1 cellular context compared by ENCODE assay signal in the genomic region with DNA sequence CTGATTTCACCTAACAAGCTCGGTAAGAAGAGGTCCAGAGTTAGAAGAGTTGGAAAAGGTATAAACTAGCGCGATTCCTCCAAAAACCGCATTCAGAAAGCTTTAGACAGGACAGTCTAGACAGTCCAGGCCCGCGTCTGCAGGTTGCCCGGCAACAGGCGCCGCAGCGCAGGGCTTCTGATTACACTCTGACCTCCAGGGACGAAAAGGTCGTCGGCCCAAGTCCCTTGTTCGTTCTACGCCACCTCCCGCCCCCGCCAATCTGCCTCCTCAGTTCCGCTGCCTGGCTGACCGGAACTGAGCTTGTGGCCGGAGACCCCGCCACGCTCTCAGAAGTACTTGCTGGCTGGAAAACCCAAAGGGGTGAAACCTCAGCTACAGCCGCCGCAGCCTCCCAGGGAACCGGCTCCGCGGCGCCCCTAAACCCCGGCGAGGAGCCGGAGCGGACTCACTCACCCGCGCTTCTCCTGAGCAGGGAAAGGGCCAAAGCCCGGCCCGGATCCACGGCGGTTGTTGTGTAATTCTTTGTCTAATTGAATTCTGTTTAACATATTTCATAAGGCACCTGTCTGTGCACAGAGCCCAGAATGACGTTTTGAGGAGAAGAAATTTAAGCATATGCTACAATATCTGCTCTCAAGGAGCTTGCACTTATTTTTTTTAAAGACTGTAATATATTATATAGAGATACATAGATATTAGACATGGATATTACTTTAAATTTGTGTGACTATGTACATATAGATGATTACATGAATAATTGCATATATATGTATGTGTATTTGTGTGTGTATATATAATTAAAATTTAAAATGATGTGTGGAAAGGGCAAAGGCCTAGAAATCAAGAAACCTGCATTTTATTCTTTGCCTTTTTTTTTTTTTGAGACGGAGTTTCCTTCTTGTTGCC.
TF ChIP-seq lines count a peak whose summit lies in the region.

A gene (minus strand): TSS at position 407 of the 909 bp plus-strand sequence. CDS start 3,826 bp downstream, outside the sequence.

TF ChIP-seq in GM12878, 131 proteins besides CTCF, POLR2A, EP300 and RAD21 (continued from another document and continues in another):
- TF ChIP-seq HDAC6 (IDR thresholded peaks at IDR 0.05; ENCODE audit: unreplicated experiment) = no peak
- no peak for TF ChIP-seq KDM1A (IDR thresholded peaks at IDR 0.05; ENCODE audit: borderline replicate concordance)
- TF ChIP-seq, protein P1, sequence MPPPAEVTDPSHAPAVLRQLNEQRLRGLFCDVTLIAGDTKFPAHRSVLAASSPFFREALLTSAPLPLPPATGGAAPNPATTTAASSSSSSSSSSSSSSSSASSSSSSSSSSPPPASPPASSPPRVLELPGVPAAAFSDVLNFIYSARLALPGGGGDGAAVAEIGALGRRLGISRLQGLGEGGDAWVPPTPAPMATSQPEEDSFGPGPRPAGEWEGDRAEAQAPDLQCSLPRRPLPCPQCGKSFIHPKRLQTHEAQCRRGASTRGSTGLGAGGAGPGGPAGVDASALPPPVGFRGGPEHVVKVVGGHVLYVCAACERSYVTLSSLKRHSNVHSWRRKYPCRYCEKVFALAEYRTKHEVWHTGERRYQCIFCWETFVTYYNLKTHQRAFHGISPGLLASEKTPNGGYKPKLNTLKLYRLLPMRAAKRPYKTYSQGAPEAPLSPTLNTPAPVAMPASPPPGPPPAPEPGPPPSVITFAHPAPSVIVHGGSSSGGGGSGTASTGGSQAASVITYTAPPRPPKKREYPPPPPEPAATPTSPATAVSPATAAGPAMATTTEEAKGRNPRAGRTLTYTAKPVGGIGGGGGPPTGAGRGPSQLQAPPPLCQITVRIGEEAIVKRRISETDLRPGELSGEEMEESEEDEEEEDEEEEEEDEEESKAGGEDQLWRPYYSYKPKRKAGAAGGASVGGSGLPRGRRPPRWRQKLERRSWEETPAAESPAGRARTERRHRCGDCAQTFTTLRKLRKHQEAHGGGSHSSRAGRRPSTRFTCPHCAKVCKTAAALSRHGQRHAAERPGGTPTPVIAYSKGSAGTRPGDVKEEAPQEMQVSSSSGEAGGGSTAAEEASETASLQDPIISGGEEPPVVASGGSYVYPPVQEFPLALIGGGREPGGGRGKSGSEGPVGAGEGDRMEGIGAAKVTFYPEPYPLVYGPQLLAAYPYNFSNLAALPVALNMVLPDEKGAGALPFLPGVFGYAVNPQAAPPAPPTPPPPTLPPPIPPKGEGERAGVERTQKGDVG (CRISPR knock-in tag; IDR thresholded peaks at IDR 0.05) = no peak
- no peak for TF ChIP-seq TCF3 (IDR thresholded peaks at IDR 0.05; ENCODE audit: borderline replicate concordance, insufficient read depth, low read depth, low read length)
- no peak for TF ChIP-seq CHD4 (IDR thresholded peaks at IDR 0.05)
- TF ChIP-seq RB1 (IDR thresholded peaks at IDR 0.05; ENCODE audit: borderline replicate concordance) = peak; percentile 28; the same call in 1 of the 2 replicates
- TF ChIP-seq, protein P2, sequence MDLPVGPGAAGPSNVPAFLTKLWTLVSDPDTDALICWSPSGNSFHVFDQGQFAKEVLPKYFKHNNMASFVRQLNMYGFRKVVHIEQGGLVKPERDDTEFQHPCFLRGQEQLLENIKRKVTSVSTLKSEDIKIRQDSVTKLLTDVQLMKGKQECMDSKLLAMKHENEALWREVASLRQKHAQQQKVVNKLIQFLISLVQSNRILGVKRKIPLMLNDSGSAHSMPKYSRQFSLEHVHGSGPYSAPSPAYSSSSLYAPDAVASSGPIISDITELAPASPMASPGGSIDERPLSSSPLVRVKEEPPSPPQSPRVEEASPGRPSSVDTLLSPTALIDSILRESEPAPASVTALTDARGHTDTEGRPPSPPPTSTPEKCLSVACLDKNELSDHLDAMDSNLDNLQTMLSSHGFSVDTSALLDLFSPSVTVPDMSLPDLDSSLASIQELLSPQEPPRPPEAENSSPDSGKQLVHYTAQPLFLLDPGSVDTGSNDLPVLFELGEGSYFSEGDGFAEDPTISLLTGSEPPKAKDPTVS (IDR thresholded peaks at IDR 0.05; ENCODE audit: low read depth, low read length) = peak; percentile 15; the same call in 1 of the 2 replicates
- TF ChIP-seq EZH2 (IDR thresholded peaks at IDR 0.05; ENCODE audit: borderline replicate concordance, control insufficient read depth, low read depth, low read length) = no peak
- TF ChIP-seq, protein P3, sequence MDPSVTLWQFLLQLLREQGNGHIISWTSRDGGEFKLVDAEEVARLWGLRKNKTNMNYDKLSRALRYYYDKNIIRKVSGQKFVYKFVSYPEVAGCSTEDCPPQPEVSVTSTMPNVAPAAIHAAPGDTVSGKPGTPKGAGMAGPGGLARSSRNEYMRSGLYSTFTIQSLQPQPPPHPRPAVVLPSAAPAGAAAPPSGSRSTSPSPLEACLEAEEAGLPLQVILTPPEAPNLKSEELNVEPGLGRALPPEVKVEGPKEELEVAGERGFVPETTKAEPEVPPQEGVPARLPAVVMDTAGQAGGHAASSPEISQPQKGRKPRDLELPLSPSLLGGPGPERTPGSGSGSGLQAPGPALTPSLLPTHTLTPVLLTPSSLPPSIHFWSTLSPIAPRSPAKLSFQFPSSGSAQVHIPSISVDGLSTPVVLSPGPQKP (IDR thresholded peaks at IDR 0.05; ENCODE audit: low read depth, low read length) = peak; percentile 16; the same call in 1 of the 2 replicates
- peak; percentile 79; the same call in 1 of the 2 replicates for TF ChIP-seq MEF2A (IDR thresholded peaks at IDR 0.05; ENCODE audit: insufficient read depth, low read depth, low read length)
- TF ChIP-seq KLF5 (IDR thresholded peaks at IDR 0.05; ENCODE audit: partially characterized antibody) = no peak
- TF ChIP-seq RCOR1 (conservative IDR thresholded peaks at IDR 0.05; ENCODE audit: low read depth, low read length) = no peak
- TF ChIP-seq, protein P4, sequence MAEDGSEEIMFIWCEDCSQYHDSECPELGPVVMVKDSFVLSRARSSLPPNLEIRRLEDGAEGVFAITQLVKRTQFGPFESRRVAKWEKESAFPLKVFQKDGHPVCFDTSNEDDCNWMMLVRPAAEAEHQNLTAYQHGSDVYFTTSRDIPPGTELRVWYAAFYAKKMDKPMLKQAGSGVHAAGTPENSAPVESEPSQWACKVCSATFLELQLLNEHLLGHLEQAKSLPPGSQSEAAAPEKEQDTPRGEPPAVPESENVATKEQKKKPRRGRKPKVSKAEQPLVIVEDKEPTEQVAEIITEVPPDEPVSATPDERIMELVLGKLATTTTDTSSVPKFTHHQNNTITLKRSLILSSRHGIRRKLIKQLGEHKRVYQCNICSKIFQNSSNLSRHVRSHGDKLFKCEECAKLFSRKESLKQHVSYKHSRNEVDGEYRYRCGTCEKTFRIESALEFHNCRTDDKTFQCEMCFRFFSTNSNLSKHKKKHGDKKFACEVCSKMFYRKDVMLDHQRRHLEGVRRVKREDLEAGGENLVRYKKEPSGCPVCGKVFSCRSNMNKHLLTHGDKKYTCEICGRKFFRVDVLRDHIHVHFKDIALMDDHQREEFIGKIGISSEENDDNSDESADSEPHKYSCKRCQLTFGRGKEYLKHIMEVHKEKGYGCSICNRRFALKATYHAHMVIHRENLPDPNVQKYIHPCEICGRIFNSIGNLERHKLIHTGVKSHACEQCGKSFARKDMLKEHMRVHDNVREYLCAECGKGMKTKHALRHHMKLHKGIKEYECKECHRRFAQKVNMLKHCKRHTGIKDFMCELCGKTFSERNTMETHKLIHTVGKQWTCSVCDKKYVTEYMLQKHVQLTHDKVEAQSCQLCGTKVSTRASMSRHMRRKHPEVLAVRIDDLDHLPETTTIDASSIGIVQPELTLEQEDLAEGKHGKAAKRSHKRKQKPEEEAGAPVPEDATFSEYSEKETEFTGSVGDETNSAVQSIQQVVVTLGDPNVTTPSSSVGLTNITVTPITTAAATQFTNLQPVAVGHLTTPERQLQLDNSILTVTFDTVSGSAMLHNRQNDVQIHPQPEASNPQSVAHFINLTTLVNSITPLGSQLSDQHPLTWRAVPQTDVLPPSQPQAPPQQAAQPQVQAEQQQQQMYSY (CRISPR knock-in tag; IDR thresholded peaks at IDR 0.05) = no peak
- no peak for TF ChIP-seq SMAD1 (IDR thresholded peaks at IDR 0.05; ENCODE audit: low read depth, partially characterized antibody)
- TF ChIP-seq, protein P5, sequence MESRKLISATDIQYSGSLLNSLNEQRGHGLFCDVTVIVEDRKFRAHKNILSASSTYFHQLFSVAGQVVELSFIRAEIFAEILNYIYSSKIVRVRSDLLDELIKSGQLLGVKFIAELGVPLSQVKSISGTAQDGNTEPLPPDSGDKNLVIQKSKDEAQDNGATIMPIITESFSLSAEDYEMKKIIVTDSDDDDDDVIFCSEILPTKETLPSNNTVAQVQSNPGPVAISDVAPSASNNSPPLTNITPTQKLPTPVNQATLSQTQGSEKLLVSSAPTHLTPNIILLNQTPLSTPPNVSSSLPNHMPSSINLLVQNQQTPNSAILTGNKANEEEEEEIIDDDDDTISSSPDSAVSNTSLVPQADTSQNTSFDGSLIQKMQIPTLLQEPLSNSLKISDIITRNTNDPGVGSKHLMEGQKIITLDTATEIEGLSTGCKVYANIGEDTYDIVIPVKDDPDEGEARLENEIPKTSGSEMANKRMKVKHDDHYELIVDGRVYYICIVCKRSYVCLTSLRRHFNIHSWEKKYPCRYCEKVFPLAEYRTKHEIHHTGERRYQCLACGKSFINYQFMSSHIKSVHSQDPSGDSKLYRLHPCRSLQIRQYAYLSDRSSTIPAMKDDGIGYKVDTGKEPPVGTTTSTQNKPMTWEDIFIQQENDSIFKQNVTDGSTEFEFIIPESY (IDR thresholded peaks at IDR 0.05) = no peak
- peak; percentile 76 for TF ChIP-seq CREB1 (IDR thresholded peaks at IDR 0.05; ENCODE audit: low read depth)
- TF ChIP-seq SIN3A (IDR thresholded peaks at IDR 0.05; ENCODE audit: low read depth, low read length) = 0 out of 2 replicates have a peak, but pooled peaks have one; percentile 46
- TF ChIP-seq EGR1 (IDR thresholded peaks at IDR 0.05; ENCODE audit: borderline replicate concordance in 1 of 2, low read depth in 2 of 2, low read length in 2 of 2) = peak in 1 of 2 experiments; percentile 74; a peak in 2 of 3 replicates
- TF ChIP-seq, protein P6, sequence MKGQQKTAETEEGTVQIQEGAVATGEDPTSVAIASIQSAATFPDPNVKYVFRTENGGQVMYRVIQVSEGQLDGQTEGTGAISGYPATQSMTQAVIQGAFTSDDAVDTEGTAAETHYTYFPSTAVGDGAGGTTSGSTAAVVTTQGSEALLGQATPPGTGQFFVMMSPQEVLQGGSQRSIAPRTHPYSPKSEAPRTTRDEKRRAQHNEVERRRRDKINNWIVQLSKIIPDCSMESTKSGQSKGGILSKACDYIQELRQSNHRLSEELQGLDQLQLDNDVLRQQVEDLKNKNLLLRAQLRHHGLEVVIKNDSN (IDR thresholded peaks at IDR 0.05; ENCODE audit: borderline replicate concordance, extremely low read length, insufficient read depth, low read depth, low read length) = no peak
- TF ChIP-seq, protein P7, sequence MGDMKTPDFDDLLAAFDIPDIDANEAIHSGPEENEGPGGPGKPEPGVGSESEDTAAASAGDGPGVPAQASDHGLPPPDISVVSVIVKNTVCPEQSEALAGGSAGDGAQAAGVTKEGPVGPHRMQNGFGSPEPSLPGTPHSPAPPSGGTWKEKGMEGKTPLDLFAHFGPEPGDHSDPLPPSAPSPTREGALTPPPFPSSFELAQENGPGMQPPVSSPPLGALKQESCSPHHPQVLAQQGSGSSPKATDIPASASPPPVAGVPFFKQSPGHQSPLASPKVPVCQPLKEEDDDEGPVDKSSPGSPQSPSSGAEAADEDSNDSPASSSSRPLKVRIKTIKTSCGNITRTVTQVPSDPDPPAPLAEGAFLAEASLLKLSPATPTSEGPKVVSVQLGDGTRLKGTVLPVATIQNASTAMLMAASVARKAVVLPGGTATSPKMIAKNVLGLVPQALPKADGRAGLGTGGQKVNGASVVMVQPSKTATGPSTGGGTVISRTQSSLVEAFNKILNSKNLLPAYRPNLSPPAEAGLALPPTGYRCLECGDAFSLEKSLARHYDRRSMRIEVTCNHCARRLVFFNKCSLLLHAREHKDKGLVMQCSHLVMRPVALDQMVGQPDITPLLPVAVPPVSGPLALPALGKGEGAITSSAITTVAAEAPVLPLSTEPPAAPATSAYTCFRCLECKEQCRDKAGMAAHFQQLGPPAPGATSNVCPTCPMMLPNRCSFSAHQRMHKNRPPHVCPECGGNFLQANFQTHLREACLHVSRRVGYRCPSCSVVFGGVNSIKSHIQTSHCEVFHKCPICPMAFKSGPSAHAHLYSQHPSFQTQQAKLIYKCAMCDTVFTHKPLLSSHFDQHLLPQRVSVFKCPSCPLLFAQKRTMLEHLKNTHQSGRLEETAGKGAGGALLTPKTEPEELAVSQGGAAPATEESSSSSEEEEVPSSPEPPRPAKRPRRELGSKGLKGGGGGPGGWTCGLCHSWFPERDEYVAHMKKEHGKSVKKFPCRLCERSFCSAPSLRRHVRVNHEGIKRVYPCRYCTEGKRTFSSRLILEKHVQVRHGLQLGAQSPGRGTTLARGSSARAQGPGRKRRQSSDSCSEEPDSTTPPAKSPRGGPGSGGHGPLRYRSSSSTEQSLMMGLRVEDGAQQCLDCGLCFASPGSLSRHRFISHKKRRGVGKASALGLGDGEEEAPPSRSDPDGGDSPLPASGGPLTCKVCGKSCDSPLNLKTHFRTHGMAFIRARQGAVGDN (IDR thresholded peaks at IDR 0.05) = no peak
- TF ChIP-seq, protein P8, sequence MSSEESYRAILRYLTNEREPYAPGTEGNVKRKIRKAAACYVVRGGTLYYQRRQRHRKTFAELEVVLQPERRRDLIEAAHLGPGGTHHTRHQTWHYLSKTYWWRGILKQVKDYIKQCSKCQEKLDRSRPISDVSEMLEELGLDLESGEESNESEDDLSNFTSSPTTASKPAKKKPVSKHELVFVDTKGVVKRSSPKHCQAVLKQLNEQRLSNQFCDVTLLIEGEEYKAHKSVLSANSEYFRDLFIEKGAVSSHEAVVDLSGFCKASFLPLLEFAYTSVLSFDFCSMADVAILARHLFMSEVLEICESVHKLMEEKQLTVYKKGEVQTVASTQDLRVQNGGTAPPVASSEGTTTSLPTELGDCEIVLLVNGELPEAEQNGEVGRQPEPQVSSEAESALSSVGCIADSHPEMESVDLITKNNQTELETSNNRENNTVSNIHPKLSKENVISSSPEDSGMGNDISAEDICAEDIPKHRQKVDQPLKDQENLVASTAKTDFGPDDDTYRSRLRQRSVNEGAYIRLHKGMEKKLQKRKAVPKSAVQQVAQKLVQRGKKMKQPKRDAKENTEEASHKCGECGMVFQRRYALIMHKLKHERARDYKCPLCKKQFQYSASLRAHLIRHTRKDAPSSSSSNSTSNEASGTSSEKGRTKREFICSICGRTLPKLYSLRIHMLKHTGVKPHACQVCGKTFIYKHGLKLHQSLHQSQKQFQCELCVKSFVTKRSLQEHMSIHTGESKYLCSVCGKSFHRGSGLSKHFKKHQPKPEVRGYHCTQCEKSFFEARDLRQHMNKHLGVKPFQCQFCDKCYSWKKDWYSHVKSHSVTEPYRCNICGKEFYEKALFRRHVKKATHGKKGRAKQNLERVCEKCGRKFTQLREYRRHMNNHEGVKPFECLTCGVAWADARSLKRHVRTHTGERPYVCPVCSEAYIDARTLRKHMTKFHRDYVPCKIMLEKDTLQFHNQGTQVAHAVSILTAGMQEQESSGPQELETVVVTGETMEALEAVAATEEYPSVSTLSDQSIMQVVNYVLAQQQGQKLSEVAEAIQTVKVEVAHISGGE (CRISPR knock-in tag; IDR thresholded peaks at IDR 0.05) = no peak
